Comparison of ENCODE assay signal across 20 cellular contexts in the genomic region with DNA sequence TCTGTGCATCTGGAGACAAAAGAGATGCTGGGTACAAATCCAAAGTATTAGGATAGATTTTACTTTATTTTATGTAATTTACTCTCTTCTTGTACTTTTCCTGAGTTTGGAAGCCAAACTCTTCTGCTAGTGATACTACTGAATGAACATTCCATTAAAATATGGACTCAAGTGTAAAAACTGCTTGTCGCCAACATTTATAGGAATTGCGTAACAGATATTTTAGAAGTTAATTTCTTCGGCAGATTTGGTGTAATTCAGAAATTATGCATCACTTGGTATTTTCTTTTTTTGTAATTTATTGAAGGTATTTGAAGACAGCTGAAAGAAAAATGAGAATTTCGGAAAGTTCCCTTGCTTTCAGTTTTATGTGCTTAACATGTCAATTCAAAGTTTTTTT.
A peak's percentile ranks its signal among the peaks of the same experiment; 100 is the strongest.
DNase-seq lines count a peak whose midpoint lies in the region; ATAC-seq, FAIRE-seq and TF ChIP-seq lines count a peak whose summit lies in the region.
"Had no signal": no experiment of that assay in that cellular context is flagged by ENCODE, and none has a peak within 500 bp of the region (broad histone marks: within the 10 kb centered on the region; RNA-seq: fewer than 3 reads in every experiment).

No MANE protein-coding gene starts in this region.

- H3K9me3 ChIP-seq in IMR-90 (ENCODE audit: control insufficient read depth, insufficient read depth, low read length) = no peaks in the 10 kb centered on the region
- no peaks in the 10 kb centered on the region for H3K9me3 ChIP-seq in H1 (ENCODE audit: insufficient read depth in 2 of 2, low read depth in 1 of 2, low read length in 1 of 2)
- peaks cover 0 to 5% (median 4%) of the 10 kb centered on the region in 3 donors for H3K9me3 ChIP-seq in esophagus squamous epithelium
- H3K9me3 ChIP-seq: BE2C had no signal

- BruUV-seq in IMR-90 (replicated peaks; lab: Mats Ljungman, UMichigan) = no TSS peak

- H3K9ac ChIP-seq in IMR-90 (ENCODE audit: low read depth, low read length) (no peak overlapping the region), H1 (replicated peaks in 1 of 4; ENCODE audit: extremely low read depth in 1 of 4, low read depth in 3 of 4, low read length in 3 of 4) (no peak overlapping the region)
- H3K9ac ChIP-seq: BLaER1 had no signal

- TF ChIP-seq RAD21 in IMR-90 (IDR thresholded peaks at IDR 0.05; ENCODE audit: low read length) (no peak), H1 (IDR thresholded peaks at IDR 0.05 in 1 of 2, conservative IDR thresholded peaks at IDR 0.05 in 1 of 2; ENCODE audit: low read depth in 2 of 2, low read length in 2 of 2) (no peak)

- H2AK5ac ChIP-seq in IMR-90 (ENCODE audit: low read depth, low read length) = no peak overlapping the region
- H2AK5ac ChIP-seq in H1 (ENCODE audit: low read depth, low read length) = no peak overlapping the region

- H4K8ac ChIP-seq in IMR-90 (ENCODE audit: low read depth in 2 of 2, low read length in 2 of 2) (no peak overlapping the region), H1 (ENCODE audit: extremely low read depth, insufficient read depth, low read length) (no peak overlapping the region)

- TF ChIP-seq EP300 in H1 (IDR thresholded peaks at IDR 0.05; ENCODE audit: borderline replicate concordance in 1 of 2, low read depth in 2 of 2, low read length in 2 of 2) = no peak

- no peaks in the 10 kb centered on the region for H3K23me2 ChIP-seq in H1 (ENCODE audit: low read depth, low read length)

- H3K56ac ChIP-seq in IMR-90 (ENCODE audit: extremely low read depth, insufficient read depth, low read length) (no peak overlapping the region), H1 (replicated peaks; ENCODE audit: insufficient read length, low read depth, low read length) (no peak overlapping the region)

- H3K9me1 ChIP-seq in IMR-90 (ENCODE audit: insufficient read depth, low read length) = no peaks in the 10 kb centered on the region

- H4K5ac ChIP-seq in IMR-90 (ENCODE audit: low read depth, low read length) (no peak overlapping the region), H1 (ENCODE audit: insufficient read length, low read depth, low read length) (no peak overlapping the region)

- H2AK9ac ChIP-seq in IMR-90 (replicated peaks; ENCODE audit: low read depth, low read length, poor library complexity) = no peak overlapping the region

- WGBS in IMR-90 (ENCODE audit: extremely low coverage in 2 of 2, insufficient read length in 1 of 2), 2 experiments = no CpG with 5 or more reads among the region's 4 CpGs
- 89% methylated on average over 4 of the region's 4 CpGs; no CpG with 5 or more reads in 1 of the 2 experiments for WGBS in H1 (ENCODE audit: extremely low coverage in 1 of 2, insufficient coverage in 1 of 2, insufficient read length in 1 of 2, insufficient replicate concordance in 2 of 2, low coverage in 1 of 2, low lambda C conversion rate in 2 of 2, missing lambda C conversion rate in 1 of 2), 2 experiments
- 90 to 98% methylated on average over 4 of the region's 4 CpGs for WGBS in esophagus squamous epithelium, 2 donors

- no peak overlapping the region for H3K14ac ChIP-seq in IMR-90 (replicated peaks; ENCODE audit: low read depth, low read length)
- no peak overlapping the region for H3K14ac ChIP-seq in H1 (ENCODE audit: insufficient read length)

- no peaks in the 10 kb centered on the region for H3K27me3 ChIP-seq in IMR-90 (ENCODE audit: control insufficient read depth, insufficient read depth, low read length)
- no peaks in the 10 kb centered on the region for H3K27me3 ChIP-seq in H1 (replicated peaks in 1 of 4; ENCODE audit: control insufficient read depth in 3 of 4, extremely low read depth in 1 of 4, insufficient read depth in 3 of 4, low read length in 3 of 4)
- H3K27me3 ChIP-seq in esophagus squamous epithelium = no peaks in the 10 kb centered on the region
- H3K27me3 ChIP-seq: BE2C, BLaER1 had no signal

- H2BK15ac ChIP-seq in IMR-90 (ENCODE audit: low read depth, low read length) (no peak overlapping the region), H1 (ENCODE audit: low read length) (no peak overlapping the region)

- H3K36me3 ChIP-seq in IMR-90 (ENCODE audit: control insufficient read depth, insufficient read depth, low read length) (no peaks in the 10 kb centered on the region), H1 (ENCODE audit: control insufficient read depth in 2 of 4, insufficient read depth in 4 of 4, low read length in 3 of 4) (no peaks in the 10 kb centered on the region), esophagus squamous epithelium (peaks cover 0 to 19% (median 0%) of the 10 kb centered on the region in 3 donors)
- H3K36me3 ChIP-seq: BE2C had no signal

- no peak overlapping the region for H2BK12ac ChIP-seq in H1 (ENCODE audit: low read depth, low read length)

- H3K79me1 ChIP-seq in IMR-90 (ENCODE audit: low read depth in 1 of 2, low read length in 2 of 2) (no peaks in the 10 kb centered on the region), H1 (ENCODE audit: low read depth, low read length) (no peaks in the 10 kb centered on the region)

- H3K4me3 ChIP-seq in IMR-90 (ENCODE audit: insufficient read depth, low read depth, low read length) (no peak overlapping the region), H1 (ENCODE audit: extremely low read depth in 1 of 4, insufficient read depth in 2 of 4, low read depth in 3 of 4, low read length in 4 of 4) (no peak overlapping the region), esophagus squamous epithelium (no peak overlapping the region)
- H3K4me3 ChIP-seq: BLaER1 had no signal

- no peak for TF ChIP-seq CTCF in D721Med (IDR thresholded peaks at IDR 0.05; ENCODE audit: insufficient read depth, missing control alignments)
- TF ChIP-seq CTCF in IMR-90 (conservative IDR thresholded peaks at IDR 0.05; ENCODE audit: low read depth, low read length) = no peak
- no peak for TF ChIP-seq CTCF in H1 (IDR thresholded peaks at IDR 0.05; ENCODE audit: control extremely low read depth in 1 of 3, insufficient read depth in 1 of 3, low read depth in 1 of 3, low read length in 3 of 3)
- TF ChIP-seq CTCF in esophagus squamous epithelium (IDR thresholded peaks at IDR 0.05) = no peak

- CTCF ChIA-PET in IMR-90 (lab: Yijun Ruan, JAX) = no interaction called here
- CTCF ChIA-PET in H1 (lab: Charles Lee; ENCODE audit: partially characterized antibody) = interaction anchor here (0.6 to 2.2 kb wide), 5 partner anchors 8 to 386 kb away, joined by 3 to 9 read pairs (median 3); no protein-coding TSS in a partner anchor

- intact Hi-C loops in IMR-90 (cut with micrococcal nuclease) (no loop called here), esophagus squamous epithelium (cut with DNase I) (no loop called here)

- H2BK120ac ChIP-seq in IMR-90 (ENCODE audit: low read depth, low read length) (no peak overlapping the region), H1 (replicated peaks; ENCODE audit: low read depth, low read length) (no peak overlapping the region)

- H3K4me2 ChIP-seq in IMR-90 (ENCODE audit: low read depth, low read length) = no peak overlapping the region
- no peak overlapping the region for H3K4me2 ChIP-seq in H1 (ENCODE audit: insufficient read depth in 1 of 2, low read depth in 2 of 2, low read length in 2 of 2)
- H3K4me2 ChIP-seq: BLaER1 had no signal

- POLR2A ChIA-PET in IMR-90 (lab: Charles Lee; ENCODE audit: unreplicated experiment) = no interaction called here
- POLR2A ChIA-PET in H1 (lab: Charles Lee; ENCODE audit: partially characterized antibody) = no interaction called here

- no peak overlapping the region for H3K4ac ChIP-seq in IMR-90 (ENCODE audit: low read depth, low read length)
- no peak overlapping the region for H3K4ac ChIP-seq in H1 (replicated peaks; ENCODE audit: insufficient read length, low read depth, low read length)

- peak; percentile 46 for FAIRE-seq in D721Med (lab: Jason Lieb, UNC)
- no peak for FAIRE-seq in H1 (lab: Jason Lieb, UNC)
- FAIRE-seq: A204.1, G401.6, GM12891, GM19239 had no signal

- in situ Hi-C loops in IMR-90 (cut with MboI; ENCODE audit: low sequenced_read_pairs) = no loop called here

- H3K27ac ChIP-seq in IMR-90 (ENCODE audit: insufficient read depth, low read length) (no peak overlapping the region), H1 (ENCODE audit: low read depth, low read length) (no peak overlapping the region), esophagus squamous epithelium (no peak overlapping the region)
- H3K27ac ChIP-seq: BLaER1 had no signal

- H3K4me1 ChIP-seq in IMR-90 (ENCODE audit: control insufficient read depth, insufficient read depth, low read length) (no peaks in the 10 kb centered on the region), H1 (replicated peaks in 1 of 4; ENCODE audit: control insufficient read depth in 3 of 4, insufficient read depth in 4 of 4, low read length in 3 of 4) (no peaks in the 10 kb centered on the region; a peak in 1 of 7 replicates), esophagus squamous epithelium (no peaks in the 10 kb centered on the region)
- H3K4me1 ChIP-seq: BE2C, BLaER1 had no signal

- no peak for ATAC-seq in IMR-90 (ENCODE audit: low read depth)

- H4K91ac ChIP-seq in IMR-90 (ENCODE audit: insufficient read depth, low read depth, low read length) = no peak overlapping the region
- H4K91ac ChIP-seq in H1 (replicated peaks; ENCODE audit: insufficient read length, low read length) = no peak overlapping the region

- dilution Hi-C loops in IMR-90 (cut with HindIII; ENCODE audit: low sequenced_read_pairs, unreplicated experiment) = no loop called here

- DNase-seq in D721Med (ENCODE audit: insufficient read length, low spot score) (no peak), IMR-90 (no peak), H1 (ENCODE audit: low read depth in 1 of 2, low spot score in 2 of 2) (no peak), esophagus squamous epithelium (lab: John Stamatoyannopoulos, UW) (no peak), foreskin melanocyte (no peak)
- DNase-seq: 8988T; ACHN; BE2C; C1 segment of cervical spinal cord; CD4-positive, alpha-beta memory T cell; CD4-positive, CD25-positive, alpha-beta regulatory T cell; CD8-positive, alpha-beta memory T cell; COR-L47; DMS79 treated with DMSO at 0.1 percent for 48 hours; GF-D8 had no signal

- H3K23ac ChIP-seq in IMR-90 (ENCODE audit: low read depth, low read length) (no peak overlapping the region), H1 (ENCODE audit: insufficient read length) (no peak overlapping the region)

- no peaks in the 10 kb centered on the region for H4K20me1 ChIP-seq in IMR-90 (ENCODE audit: insufficient read depth, low read length)
- H4K20me1 ChIP-seq in H1 (replicated peaks in 1 of 2; ENCODE audit: control insufficient read depth in 1 of 2, insufficient read depth in 2 of 2, low read length in 2 of 2) = no peaks in the 10 kb centered on the region
- H4K20me1 ChIP-seq: BLaER1 had no signal

- H2BK20ac ChIP-seq in IMR-90 (ENCODE audit: low read depth, low read length) (no peak overlapping the region), H1 (ENCODE audit: low read length) (no peak overlapping the region)

- TF ChIP-seq POLR2A in IMR-90 (IDR thresholded peaks at IDR 0.05; ENCODE audit: low read depth, low read length) (no peak), H1 (IDR thresholded peaks at IDR 0.05; ENCODE audit: control extremely low read depth in 1 of 2, low read depth in 2 of 2, low read length in 2 of 2) (no peak), esophagus squamous epithelium (IDR thresholded peaks at IDR 0.05) (no peak)

- no peaks in the 10 kb centered on the region for H3K79me2 ChIP-seq in H1 (ENCODE audit: control insufficient read depth in 1 of 2, insufficient read depth in 2 of 2, low read length in 2 of 2)

- H2AFZ ChIP-seq in IMR-90 (replicated peaks; ENCODE audit: low read length, poor library complexity) (no peak overlapping the region), H1 (ENCODE audit: low read length) (no peak overlapping the region)

- no peak overlapping the region for H3K18ac ChIP-seq in IMR-90 (ENCODE audit: low read depth, low read length)
- H3K18ac ChIP-seq in H1 (ENCODE audit: extremely low read depth, low read length) = no peak overlapping the region

- H2BK5ac ChIP-seq in IMR-90 (ENCODE audit: low read depth, low read length, poor library complexity, severe bottlenecking) (no peak overlapping the region), H1 (ENCODE audit: low read depth, low read length) (no peak overlapping the region)
